ENCODE assay signal across 9 cellular contexts in the genomic region with DNA sequence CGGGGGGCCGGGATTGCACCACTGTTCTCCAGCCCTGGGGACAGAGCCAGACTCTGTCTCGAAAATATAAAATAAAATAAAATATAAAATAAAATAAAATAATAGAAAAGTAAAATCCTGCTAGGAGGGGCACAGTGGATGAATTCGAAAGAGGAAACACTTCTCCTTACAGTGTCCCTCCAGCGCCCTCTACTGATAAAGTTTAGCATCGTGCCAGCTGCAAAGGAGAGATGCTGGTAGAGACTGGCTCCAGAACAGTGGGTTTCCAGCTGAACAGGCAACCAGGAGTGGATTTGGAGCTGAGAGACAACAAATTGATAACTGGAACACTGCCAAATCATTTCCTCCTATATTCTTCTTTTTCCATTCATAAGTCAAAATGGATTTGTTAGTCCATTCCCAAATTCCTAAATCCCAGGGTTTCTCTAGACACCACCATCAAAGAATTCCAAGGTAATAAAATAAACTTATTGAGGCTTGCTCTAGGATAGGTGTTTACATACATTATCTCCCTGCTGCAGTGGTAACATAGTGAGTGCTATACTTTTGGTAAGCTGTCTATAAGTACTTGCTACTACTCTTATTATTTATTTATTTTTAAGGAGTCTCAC. TPM values are rescaled to one million over a fixed set of nuclear protein-coding genes. Genes with fewer than 3 reads are reported as not detected.
DNase-seq lines count a peak whose midpoint lies in the region; ATAC-seq and TF ChIP-seq lines count a peak whose summit lies in the region.
"Had no signal": no experiment of that assay in that cellular context is flagged by ENCODE, and none has a peak within 500 bp of the region (broad histone marks: within the 10 kb centered on the region; RNA-seq: fewer than 3 reads in every experiment).

No MANE protein-coding gene starts in this region.

- intact Hi-C loops in Caco-2 (cut with micrococcal nuclease; ENCODE audit: unreplicated experiment) = loop anchor here (1.0 to 10.0 kb wide), 2 partner anchors 352 to 1023 kb away; no protein-coding TSS in a partner anchor

- H3K27me3 Mint-ChIP-seq in Caco-2 (ENCODE audit: insufficient read depth, unreplicated experiment) = peaks cover 10% of the 10 kb centered on the region
- H3K27me3 Mint-ChIP-seq in osteocyte (ENCODE audit: unreplicated experiment) = peaks cover 31% of the 10 kb centered on the region

- TF ChIP-seq EP300 in tibial nerve (IDR thresholded peaks at IDR 0.05) = no peak

- H3K4me3 ChIP-seq in Caco-2 (ENCODE audit: low read depth, low read length) (no peak overlapping the region), tibial nerve (no peak overlapping the region)

- POLR2A ChIA-PET in Caco-2 (lab: Charles Lee) = no interaction called here

- 27 to 30% methylated on average over 6 of the region's 6 CpGs for WGBS in tibial nerve, 2 donors

- H3K4me1 ChIP-seq in Caco-2 (no peaks in the 10 kb centered on the region), tibial nerve (peaks cover 0 to 4% (median 0%) of the 10 kb centered on the region in 4 donors)

- H3K27ac Mint-ChIP-seq in Caco-2 (ENCODE audit: unreplicated experiment) (no peak overlapping the region), osteocyte (ENCODE audit: unreplicated experiment) (no peak overlapping the region)

- H3K27me3 ChIP-seq in Caco-2 (replicated peaks; ENCODE audit: control insufficient read depth, insufficient read depth, low read length) (no peaks in the 10 kb centered on the region), tibial nerve (peaks cover 0 to 7% of the 10 kb centered on the region in 2 donors)

- CTCF ChIA-PET in Caco-2 (lab: Charles Lee) = interaction anchor here (0.6 to 5.7 kb wide), 3 partner anchors 84 to 352 kb away, joined by 5 to 97 read pairs (median 6); no protein-coding TSS in a partner anchor

- peak; percentile 67 for ATAC-seq in GM21526 (IDR thresholded peaks at IDR 0.05; ENCODE audit: low FRiP score, unreplicated experiment)

- TF ChIP-seq CTCF in Caco-2 (IDR thresholded peaks at IDR 0.05; ENCODE audit: insufficient read depth in 1 of 2, low read depth in 1 of 2, low read length in 1 of 2, severe bottlenecking in 1 of 2, unreplicated experiment in 1 of 2) (peak; percentile 55 to 65), LNCAP (IDR thresholded peaks at IDR 0.05) (peak; percentile 73), osteocyte (IDR thresholded peaks at IDR 0.05) (peak; percentile 87), tibial nerve (IDR thresholded peaks at IDR 0.05) (peak; percentile 45 to 83 (median 60))

- H3K9me3 ChIP-seq in Caco-2 (no peaks in the 10 kb centered on the region), tibial nerve (no peaks in the 10 kb centered on the region)

- H3K36me3 ChIP-seq in Caco-2 (ENCODE audit: control insufficient read depth, insufficient read depth, low read length) (no peaks in the 10 kb centered on the region), tibial nerve (no peaks in the 10 kb centered on the region)

- H3K4me1 Mint-ChIP-seq in Caco-2 (ENCODE audit: low read depth, unreplicated experiment) (no peaks in the 10 kb centered on the region), osteocyte (ENCODE audit: unreplicated experiment) (peaks cover 16% of the 10 kb centered on the region)

- no peak overlapping the region for H3K4me3 Mint-ChIP-seq in Caco-2 (ENCODE audit: unreplicated experiment)
- H3K4me3 Mint-ChIP-seq in osteocyte (ENCODE audit: unreplicated experiment) = no peak overlapping the region

- H3K36me3 Mint-ChIP-seq in Caco-2 (ENCODE audit: insufficient read depth, unreplicated experiment) = no peaks in the 10 kb centered on the region
- no peaks in the 10 kb centered on the region for H3K36me3 Mint-ChIP-seq in osteocyte (ENCODE audit: unreplicated experiment)

- TF ChIP-seq POLR2A in tibial nerve (IDR thresholded peaks at IDR 0.05) = no peak

- peak; percentile 76 to 78 for DNase-seq in Caco-2
- peak; percentile 75 for DNase-seq in RPMI7951 (ENCODE audit: low read depth)
- DNase-seq in activated T-helper 1 cell treated with Interleukin-2 at 50 U/mL for 16 hours (ENCODE audit: low read depth) = peak; percentile 23
- peak; percentile 71 for DNase-seq in fibroblast of the conjunctiva (ENCODE audit: low read depth)
- DNase-seq in osteocyte (ENCODE audit: extremely low spot score, unreplicated experiment) = peak; percentile 91
- peak; percentile 83 to 96 for DNase-seq in tibial nerve (ENCODE audit: low spot score in 2 of 2)

- H3K27ac ChIP-seq in tibial nerve = no peak overlapping the region

- no peaks in the 10 kb centered on the region for H3K9me3 Mint-ChIP-seq in Caco-2 (ENCODE audit: unreplicated experiment)
- H3K9me3 Mint-ChIP-seq in osteocyte (ENCODE audit: unreplicated experiment) = no peaks in the 10 kb centered on the region

- BruUV-seq in Caco-2 (replicated peaks; lab: Mats Ljungman, UMichigan) = no TSS peak

RNA-seq across cellular contexts. Expression of gene TBPL1, which starts 31.7 kb away (rescaled TPM):
- total RNA-seq in Caco-2 (2022) = 19.3 and 23.6 TPM in 2 replicates
- total RNA-seq in RPMI7951 (2014; rRNA removed; shearing (Covaris generic)) = 39.5 and 54.7 TPM in 2 replicates
- 29.7 and 35.0 TPM in 2 replicates for total RNA-seq in osteocyte
- total RNA-seq in tibial nerve = 10 to 100 TPM in 1 of 4 donors, 1 to 10 TPM in 3; 4.8 to 14.9 (median 6.6) TPM

RNA-seq across cellular contexts. Expression of gene TCF21, which starts 32.4 kb away (rescaled TPM):
- not detected in 2 replicates for total RNA-seq in Caco-2 (2022)
- total RNA-seq in RPMI7951 (2014; rRNA removed; shearing (Covaris generic)) = not detected in 2 replicates
- not detected in 2 replicates for total RNA-seq in osteocyte
- total RNA-seq in tibial nerve = under 1 TPM in 2 of 4 donors, not detected in 2; 0.30 to 0.84 TPM
- total RNA-seq: activated CD8-positive, alpha-beta memory T cell treated with anti-CD3 and anti-CD28 coated beads for 36 hours had no signal

Comparison
In these comparisons a context has a peak if more than half of its experiments do, and no peak if none do; other contexts are left out.
1. DNase-seq: peak in every context shown above with its lines; median percentile 91 in osteocyte; 90 in tibial nerve; 77 in Caco-2; 75 in RPMI7951; 71 in fibroblast of the conjunctiva; 23 in activated T-helper 1 cell treated with Interleukin-2 at 50 U/mL for 16 hours.